Comparison of ENCODE assay signal across 19 cellular contexts in genomic region chr1:173415490-173415889, GRCh38.
DNase-seq lines count a peak whose midpoint lies in the region; ATAC-seq, FAIRE-seq and TF ChIP-seq lines count a peak whose summit lies in the region.
"Had no signal": no experiment of that assay in that cellular context is flagged by ENCODE, and none has a peak within 500 bp of the region (broad histone marks: within the 10 kb centered on the region; RNA-seq: fewer than 3 reads in every experiment).

No MANE protein-coding gene starts in this region.

- H3K4me2 ChIP-seq in GM12878 (ENCODE audit: control insufficient read depth, insufficient read depth) (peak overlapping the region; percentile 96), mesendoderm (ENCODE audit: low read length) (no peak overlapping the region)

- WGBS in GM12878 (ENCODE audit: insufficient coverage, insufficient replicate concordance, low lambda C conversion rate, missing lambda C conversion rate) = 0% methylated on average over 3 of the region's 3 CpGs
- WGBS in mesendoderm (ENCODE audit: extremely low coverage, insufficient coverage, low lambda C conversion rate) = no CpG with 5 or more reads among the region's 3 CpGs

- H2AFZ ChIP-seq in GM12878 (ENCODE audit: control insufficient read depth, low read depth, low read length) = peak overlapping the region; percentile 20

- no peaks in the 10 kb centered on the region; the same call in 2 of the 3 replicates for H3K9me3 ChIP-seq in GM12878 (replicated peaks; ENCODE audit: control insufficient read depth, insufficient read depth, low read length)
- H3K9me3 ChIP-seq in lower lobe of right lung = no peaks in the 10 kb centered on the region
- H3K9me3 ChIP-seq: uterus had no signal

- peak; percentile 71 for FAIRE-seq in GM12878 (lab: Jason Lieb, UNC)

- no peak overlapping the region for H3K18ac ChIP-seq in mesendoderm (ENCODE audit: low read length)

- H2BK15ac ChIP-seq in mesendoderm (replicated peaks; ENCODE audit: low read depth) = no peak overlapping the region

- H2AK5ac ChIP-seq in mesendoderm (ENCODE audit: low read length) = no peak overlapping the region

- no peak overlapping the region for H2BK120ac ChIP-seq in mesendoderm (ENCODE audit: low read depth, low read length)

- TF ChIP-seq CTCF in GM12878 (IDR thresholded peaks at IDR 0.05 in 2 of 3, conservative IDR thresholded peaks at IDR 0.05 in 1 of 3; ENCODE audit: control insufficient read depth in 2 of 3, extremely low read depth in 1 of 3, insufficient read depth in 1 of 3, low read depth in 3 of 3, low read length in 3 of 3) (no peak), lower lobe of right lung (IDR thresholded peaks at IDR 0.05) (no peak)

- H3K4ac ChIP-seq in mesendoderm (ENCODE audit: low read depth, low read length) = no peak overlapping the region

- H4K20me1 ChIP-seq in GM12878 (ENCODE audit: control insufficient read depth, insufficient read depth) = no peaks in the 10 kb centered on the region

- H3K9ac ChIP-seq in GM12878 (ENCODE audit: control insufficient read depth, insufficient read depth, low read length) (peak overlapping the region; percentile 68), mesendoderm (ENCODE audit: low read length) (no peak overlapping the region)

- peak; percentile 79 for DNase-seq in GM12878 (ENCODE audit: low read depth, low spot score)
- DNase-seq in mesendoderm = no peak
- DNase-seq in lower lobe of right lung = no peak
- DNase-seq in islet precursor cell = no peak
- DNase-seq: activated CD8-positive, alpha-beta memory T cell treated with anti-CD3 and anti-CD28 coated beads for 24 hours; activated naive CD8-positive, alpha-beta T cell treated with anti-CD3 and anti-CD28 coated beads, Interleukin-2, amount 10 ng/mL, durations not matched to agents 7 days and 5 days; CD8-positive, alpha-beta T cell; cortex of kidney; foreskin keratinocyte; H7; IMR-90; left cardiac atrium; NCI-H1694 treated with DMSO at 0.1 percent for 48 hours; NK-92 treated with Interleukin-12 subunit alpha and Interleukin-12 subunit beta, amount 100 ng/mL, for 24 hours; uterus had no signal

- TF ChIP-seq POLR2A in GM12878 (IDR thresholded peaks at IDR 0.05; ENCODE audit: low read depth, low read length) = no peak

- H3K36me3 ChIP-seq in GM12878 (ENCODE audit: control insufficient read depth in 2 of 2, insufficient read depth in 2 of 2, low read length in 1 of 2) (no peaks in the 10 kb centered on the region), mesendoderm (ENCODE audit: control insufficient read depth, insufficient read depth, low read length) (no peaks in the 10 kb centered on the region), lower lobe of right lung (peaks cover 3% of the 10 kb centered on the region)
- H3K36me3 ChIP-seq: uterus had no signal

- in situ Hi-C loops in GM12878 (cut with MboI) = loop anchor here (5.0 kb wide), 1 partner anchor 593 kb away; no protein-coding TSS in a partner anchor

- no peak overlapping the region for H4K8ac ChIP-seq in mesendoderm (ENCODE audit: low read depth, low read length)

- peak overlapping the region; percentile 99 for H3K27ac ChIP-seq in GM12878 (ENCODE audit: control insufficient read depth, insufficient read depth)
- H3K27ac ChIP-seq in mesendoderm (ENCODE audit: low read depth, low read length) = no peak overlapping the region
- no peak overlapping the region for H3K27ac ChIP-seq in lower lobe of right lung
- H3K27ac ChIP-seq: foreskin keratinocyte, uterus had no signal

- no TSS peak for BruUV-seq in GM12878 (replicated peaks; lab: Mats Ljungman, UMichigan)

- peaks cover 4% of the 10 kb centered on the region for H3K79me2 ChIP-seq in GM12878 (ENCODE audit: control insufficient read depth, insufficient read depth, low read length)
- H3K79me2 ChIP-seq in mesendoderm (ENCODE audit: control insufficient read depth, insufficient read depth, low read length) = no peaks in the 10 kb centered on the region

- no peaks in the 10 kb centered on the region for H3K79me1 ChIP-seq in mesendoderm (ENCODE audit: low read length)

- no peak overlapping the region for H2BK5ac ChIP-seq in mesendoderm (ENCODE audit: low read length)

- H3K27me3 ChIP-seq in GM12878 (replicated peaks in 1 of 2; ENCODE audit: control insufficient read depth in 2 of 2, insufficient read depth in 2 of 2, low read length in 1 of 2) = no peaks in the 10 kb centered on the region
- H3K27me3 ChIP-seq in mesendoderm (ENCODE audit: insufficient read depth, low read length, poor library complexity) = no peaks in the 10 kb centered on the region
- H3K27me3 ChIP-seq in lower lobe of right lung (ENCODE audit: low read depth) = no peaks in the 10 kb centered on the region
- H3K27me3 ChIP-seq: foreskin keratinocyte, uterus had no signal

- intact Hi-C loops in GM12878 (cut with micrococcal nuclease; ENCODE audit: unreplicated experiment) = loop anchor here (2.0 kb wide), 3 partner anchors 161 to 671 kb away; no protein-coding TSS in a partner anchor
- intact Hi-C loops in lower lobe of right lung (cut with DNase I) = no loop called here

- H3K4me3 ChIP-seq in GM12878 (peak overlapping the region; percentile 48; the same call in 1 of the 2 replicates), mesendoderm (ENCODE audit: low read length) (no peak overlapping the region), lower lobe of right lung (no peak overlapping the region)
- H3K4me3 ChIP-seq: uterus had no signal

- CTCF ChIA-PET in GM12878 (lab: Yijun Ruan, JAX) = interaction anchor here (0.8 to 3.0 kb wide), 11 partner anchors 9 to 671 kb away, joined by 3 to 21 read pairs (median 4); no protein-coding TSS in a partner anchor

- POLR2A ChIA-PET in GM12878 (lab: Charles Lee) = interaction anchor here (0.9 to 2.2 kb wide), 8 partner anchors 8 to 452 kb away, joined by 3 to 9 read pairs (median 4); partner anchors contain the start of genes GAS5, PRDX6, TNFSF4 and ZBTB37

- peak; percentile 28 for ATAC-seq in GM18520 (IDR thresholded peaks at IDR 0.05; ENCODE audit: unreplicated experiment)
- peak; percentile 35 for ATAC-seq in GM21526 (IDR thresholded peaks at IDR 0.05; ENCODE audit: low FRiP score, unreplicated experiment)
- ATAC-seq in HG03108 (IDR thresholded peaks at IDR 0.05; ENCODE audit: unreplicated experiment) = peak; percentile 25
- ATAC-seq in GM12878 = peak; percentile 16
- ATAC-seq in lower lobe of right lung = no peak
- ATAC-seq in HG02970 (IDR thresholded peaks at IDR 0.05; ENCODE audit: low FRiP score, unreplicated experiment) = no peak
- ATAC-seq: CD8-positive, alpha-beta T cell; foreskin keratinocyte; left cardiac atrium had no signal

- RAD21 ChIA-PET in GM12878 (lab: Charles Lee; ENCODE audit: unreplicated experiment) = interaction anchor here (0.9 to 7.6 kb wide), 14 partner anchors 10 to 589 kb away, joined by 3 to 105 read pairs (median 3); partner anchors contain the start of gene TNFSF4

- H3K4me1 ChIP-seq in GM12878 (ENCODE audit: control insufficient read depth, insufficient read depth, low read length) = peaks cover 79% of the 10 kb centered on the region
- no peaks in the 10 kb centered on the region for H3K4me1 ChIP-seq in mesendoderm (ENCODE audit: control insufficient read depth, low read depth, low read length)
- H3K4me1 ChIP-seq in lower lobe of right lung = peaks cover 21% of the 10 kb centered on the region
- H3K4me1 ChIP-seq: uterus had no signal

- no peak overlapping the region for H4K5ac ChIP-seq in mesendoderm (ENCODE audit: low read length)

- H3K56ac ChIP-seq in mesendoderm (ENCODE audit: low read length) = no peak overlapping the region

- peak; percentile 27; the same call in 1 of the 2 replicates for TF ChIP-seq RAD21 in GM12878 (IDR thresholded peaks at IDR 0.05; ENCODE audit: insufficient read depth, low read depth, low read length)

- SMC1A ChIA-PET in GM12878 (lab: Charles Lee; ENCODE audit: uncharacterized antibody, unreplicated experiment) = interaction anchor here (0.6 to 17.9 kb wide), 20 partner anchors 8 to 670 kb away, joined by 3 to 348 read pairs (median 6); partner anchors contain the start of gene TNFSF4

- TF ChIP-seq EP300 in GM12878 (IDR thresholded peaks at IDR 0.05; ENCODE audit: borderline replicate concordance in 1 of 2, control insufficient read depth in 1 of 2, low read depth in 2 of 2, low read length in 2 of 2) = peak; percentile 88 to 89

- no peak overlapping the region for H3K23ac ChIP-seq in mesendoderm (ENCODE audit: low read length)

TF ChIP-seq in GM12878, 131 proteins besides CTCF, POLR2A, EP300 and RAD21 (continues in another document):
- TF ChIP-seq EGR1 (IDR thresholded peaks at IDR 0.05; ENCODE audit: borderline replicate concordance in 1 of 2, low read depth in 2 of 2, low read length in 2 of 2) (no peak), NR2F1 (conservative IDR thresholded peaks at IDR 0.05) (peak; percentile 99), IKZF1 (conservative IDR thresholded peaks at IDR 0.05) (peak; percentile 85), DPF2 (IDR thresholded peaks at IDR 0.05) (peak; percentile 79), PBX3 (IDR thresholded peaks at IDR 0.05; ENCODE audit: insufficient replicate concordance, low read depth, low read length) (no peak), PML (IDR thresholded peaks at IDR 0.05; ENCODE audit: low read length) (no peak), BCL11A (IDR thresholded peaks at IDR 0.05; ENCODE audit: low read depth, low read length) (peak; percentile 78), MEF2B (IDR thresholded peaks at IDR 0.05; ENCODE audit: partially characterized antibody, poor library complexity, severe bottlenecking) (peak; percentile 28), SP1 (IDR thresholded peaks at IDR 0.05; ENCODE audit: low read depth, low read length) (peak; percentile 65), JUNB (IDR thresholded peaks at IDR 0.05) (peak; percentile 85)

Comparison
In these comparisons a context has a peak if more than half of its experiments do, and no peak if none do; other contexts are left out.
1. ATAC-seq: peak in GM18520 (single experiment), GM21526 (single experiment), HG03108 (single experiment) and GM12878 (single experiment); none in lower lobe of right lung (0 of 2) and HG02970 (single experiment).